In the genomic region with DNA sequence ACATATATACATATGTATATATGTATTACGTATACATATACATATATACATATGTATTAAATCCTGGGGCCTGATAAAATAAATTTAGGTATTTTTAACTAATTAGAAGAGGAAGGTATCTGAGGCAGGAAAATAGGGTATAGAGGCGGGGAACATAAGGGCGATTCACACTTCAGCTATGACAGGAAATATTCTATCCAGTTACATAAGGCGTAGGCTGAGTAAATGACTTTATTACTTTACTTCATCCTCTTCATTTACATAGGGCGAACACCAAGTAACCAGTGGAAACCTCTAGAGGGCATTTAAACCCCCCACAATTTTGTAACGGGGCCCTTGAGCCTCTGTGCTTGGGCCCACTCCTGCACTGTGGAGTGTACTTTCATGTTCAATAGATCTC, we compare ENCODE assay signal across 24 cellular contexts.
"Had no signal": no experiment of that assay in that cellular context is flagged by ENCODE, and none has a peak within 500 bp of the region (broad histone marks: within the 10 kb centered on the region; RNA-seq: fewer than 3 reads in every experiment).

No MANE protein-coding gene starts in this region.

- H3K27me3 ChIP-seq: colonic mucosa, hepatocyte had no signal

- H3K36me3 Mint-ChIP-seq: immature natural killer cell; naive B cell; naive thymus-derived CD8-positive, alpha-beta T cell had no signal

- H3K4me1 ChIP-seq: colonic mucosa, esophagus muscularis mucosa, foreskin keratinocyte, left lung, lower lobe of right lung had no signal

- ATAC-seq: effector memory CD8-positive, alpha-beta T cell; foreskin keratinocyte; gastroesophageal sphincter; heart left ventricle; left lung; left ventricle myocardium superior; lower lobe of right lung; naive thymus-derived CD8-positive, alpha-beta T cell had no signal

- H3K27ac Mint-ChIP-seq: dendritic cell treated with granulocyte-macrophage colony-stimulating factor and Interleukin-4, amounts not matched to agents 40 ng/mL and 50 ng/mL, for 4 days; effector memory CD8-positive, alpha-beta T cell; endodermal cell; immature natural killer cell; naive B cell; naive thymus-derived CD8-positive, alpha-beta T cell had no signal

- DNase-seq: colonic mucosa; cortex of kidney; effector CD8-positive, alpha-beta T cell; effector memory CD8-positive, alpha-beta T cell; endodermal cell; foreskin keratinocyte; heart left ventricle; hypothalamus; immature natural killer cell; islet precursor cell; kidney; kidney glomerular epithelial cell; left lung; left ventricle myocardium superior; lower lobe of right lung; mesenchymal stem cell; midbrain; naive B cell; naive thymus-derived CD8-positive, alpha-beta T cell had no signal

- H3K4me1 Mint-ChIP-seq: immature natural killer cell, naive B cell had no signal

- H3K4me3 ChIP-seq: colonic mucosa, esophagus muscularis mucosa, gastroesophageal sphincter, heart left ventricle, hepatocyte, left lung, lower lobe of right lung had no signal

- FAIRE-seq: endothelial cell of umbilical vein had no signal

- H3K27ac ChIP-seq: colonic mucosa, esophagus muscularis mucosa, foreskin keratinocyte, gastroesophageal sphincter, heart left ventricle, hepatocyte, left lung, lower lobe of right lung had no signal

- H3K27me3 Mint-ChIP-seq: dendritic cell treated with granulocyte-macrophage colony-stimulating factor and Interleukin-4, amounts not matched to agents 40 ng/mL and 50 ng/mL, for 4 days had no signal

- H3K4me3 Mint-ChIP-seq: dendritic cell treated with granulocyte-macrophage colony-stimulating factor and Interleukin-4, amounts not matched to agents 40 ng/mL and 50 ng/mL, for 4 days; effector memory CD8-positive, alpha-beta T cell; endodermal cell; immature natural killer cell; naive B cell; naive thymus-derived CD8-positive, alpha-beta T cell had no signal

- H3K9me3 ChIP-seq: colonic mucosa, esophagus muscularis mucosa, gastroesophageal sphincter, heart left ventricle, left lung, lower lobe of right lung had no signal

- H3K36me3 ChIP-seq: colonic mucosa, esophagus muscularis mucosa, gastroesophageal sphincter, heart left ventricle, left lung, lower lobe of right lung had no signal

- H3K9me3 Mint-ChIP-seq: dendritic cell treated with granulocyte-macrophage colony-stimulating factor and Interleukin-4, amounts not matched to agents 40 ng/mL and 50 ng/mL, for 4 days; effector memory CD8-positive, alpha-beta T cell; endodermal cell; naive B cell; naive thymus-derived CD8-positive, alpha-beta T cell had no signal
